ENCODE assay signal across 1 cellular context in genomic region chr1:48530727-48531351, GRCh38.
A peak's percentile ranks its signal among the peaks of the same experiment; 100 is the strongest.
TF ChIP-seq lines count a peak whose summit lies in the region.

No MANE protein-coding gene starts in this region.

TF ChIP-seq in K562, 482 proteins besides CTCF, POLR2A, EP300 and RAD21 (continued from another document and continues in another):
- TF ChIP-seq ZNF511 (CRISPR knock-in tag; IDR thresholded peaks at IDR 0.05), result 0 out of 2 replicates have a peak, but pooled peaks have one; percentile 29
- TF ChIP-seq KDM5B (IDR thresholded peaks at IDR 0.05; ENCODE audit: insufficient replicate concordance, low read depth, low read length), result no peak
- peak; percentile 62 for TF ChIP-seq CBFA2T3 (IDR thresholded peaks at IDR 0.05)
- TF ChIP-seq PTRF (tag; IDR thresholded peaks at IDR 0.05), result no peak
- TF ChIP-seq CREM (IDR thresholded peaks at IDR 0.05; ENCODE audit: low read depth), result peak; percentile 45; the same call in 1 of the 2 replicates
- peak; percentile 78 for TF ChIP-seq ZNF766 (CRISPR knock-in tag; conservative IDR thresholded peaks at IDR 0.05)
- peak; percentile 69; the same call in 1 of the 2 replicates for TF ChIP-seq ZNF644 (tag; IDR thresholded peaks at IDR 0.05; ENCODE audit: low read depth)
- TF ChIP-seq ZNF175 (CRISPR knock-in tag; IDR thresholded peaks at IDR 0.05; ENCODE audit: low read depth), result peak; percentile 64; the same call in 1 of the 2 replicates
- peak; percentile 14; the same call in 1 of the 2 replicates for TF ChIP-seq STAT5A (IDR thresholded peaks at IDR 0.05; ENCODE audit: borderline replicate concordance, low read length)
- peak; percentile 61 for TF ChIP-seq TFAP4 (CRISPR knock-in tag; IDR thresholded peaks at IDR 0.05; ENCODE audit: borderline replicate concordance)
- TF ChIP-seq ZNF407 (IDR thresholded peaks at IDR 0.05; ENCODE audit: low read depth), result no peak
- TF ChIP-seq ZMIZ1 (IDR thresholded peaks at IDR 0.05; ENCODE audit: low read depth in 2 of 2, low read length in 2 of 2), result 0 out of 4 replicates have a peak, but pooled peaks of 1 of the 2 experiments have one; percentile 19
- TF ChIP-seq PRMT5 (CRISPR knock-in tag; IDR thresholded peaks at IDR 0.05), result 0 out of 2 replicates have a peak, but pooled peaks have one; percentile 75
- TF ChIP-seq HDAC2 (IDR thresholded peaks at IDR 0.05), result peak; percentile 87
- peak; percentile 26; the same call in 1 of the 2 replicates for TF ChIP-seq CHAMP1 (IDR thresholded peaks at IDR 0.05)
- TF ChIP-seq CBFA2T2 (conservative IDR thresholded peaks at IDR 0.05), result peak; percentile 22; the same call in 1 of the 2 replicates
- TF ChIP-seq MAX (CRISPR knock-in tag; IDR thresholded peaks at IDR 0.05), result no peak
- peak; percentile 98 for TF ChIP-seq MIER1 (IDR thresholded peaks at IDR 0.05; ENCODE audit: low read depth)
- peak; percentile 65; the same call in 1 of the 2 replicates for TF ChIP-seq RB1 (IDR thresholded peaks at IDR 0.05; ENCODE audit: low read depth)
- TF ChIP-seq AFF1 (IDR thresholded peaks at IDR 0.05; ENCODE audit: low read depth in 1 of 2, partially characterized antibody in 2 of 2), result peak in 1 of 2 experiments; percentile 92
- 0 out of 2 replicates have a peak, but pooled peaks have one; percentile 41 for TF ChIP-seq XRCC5 (IDR thresholded peaks at IDR 0.05; ENCODE audit: low read depth, low read length)
- TF ChIP-seq HCFC1 (IDR thresholded peaks at IDR 0.05; ENCODE audit: low read depth, low read length), result peak; percentile 42
- TF ChIP-seq CXXC5 (CRISPR knock-in tag; IDR thresholded peaks at IDR 0.05), result 0 out of 2 replicates have a peak, but pooled peaks have one; percentile 44
- peak; percentile 97 for TF ChIP-seq REST (CRISPR knock-in tag; IDR thresholded peaks at IDR 0.05; ENCODE audit: low read depth)
- TF ChIP-seq ZNF583 (CRISPR knock-in tag; IDR thresholded peaks at IDR 0.05), result peak; percentile 64; the same call in 1 of the 2 replicates
- peak; percentile 35; the same call in 1 of the 2 replicates for TF ChIP-seq JUND (IDR thresholded peaks at IDR 0.05; ENCODE audit: borderline replicate concordance, low read depth, low read length)
- TF ChIP-seq JUND (tag; IDR thresholded peaks at IDR 0.05; ENCODE audit: borderline replicate concordance, low read depth, low read length), result peak; percentile 49; the same call in 1 of the 3 replicates
- TF ChIP-seq ZNF785 (CRISPR knock-in tag; IDR thresholded peaks at IDR 0.05), result no peak
- no peak for TF ChIP-seq ZFP30 (CRISPR knock-in tag; IDR thresholded peaks at IDR 0.05; ENCODE audit: borderline replicate concordance)
- TF ChIP-seq ZNF224 (CRISPR knock-in tag; IDR thresholded peaks at IDR 0.05), result no peak
- peak in 1 of 2 experiments; percentile 89; a peak in 2 of 4 replicates for TF ChIP-seq RCOR1 (IDR thresholded peaks at IDR 0.05; ENCODE audit: borderline replicate concordance in 1 of 2, low read depth in 2 of 2, low read length in 2 of 2)
